ENCODE assay signal across 8 cellular contexts in the genomic region with DNA sequence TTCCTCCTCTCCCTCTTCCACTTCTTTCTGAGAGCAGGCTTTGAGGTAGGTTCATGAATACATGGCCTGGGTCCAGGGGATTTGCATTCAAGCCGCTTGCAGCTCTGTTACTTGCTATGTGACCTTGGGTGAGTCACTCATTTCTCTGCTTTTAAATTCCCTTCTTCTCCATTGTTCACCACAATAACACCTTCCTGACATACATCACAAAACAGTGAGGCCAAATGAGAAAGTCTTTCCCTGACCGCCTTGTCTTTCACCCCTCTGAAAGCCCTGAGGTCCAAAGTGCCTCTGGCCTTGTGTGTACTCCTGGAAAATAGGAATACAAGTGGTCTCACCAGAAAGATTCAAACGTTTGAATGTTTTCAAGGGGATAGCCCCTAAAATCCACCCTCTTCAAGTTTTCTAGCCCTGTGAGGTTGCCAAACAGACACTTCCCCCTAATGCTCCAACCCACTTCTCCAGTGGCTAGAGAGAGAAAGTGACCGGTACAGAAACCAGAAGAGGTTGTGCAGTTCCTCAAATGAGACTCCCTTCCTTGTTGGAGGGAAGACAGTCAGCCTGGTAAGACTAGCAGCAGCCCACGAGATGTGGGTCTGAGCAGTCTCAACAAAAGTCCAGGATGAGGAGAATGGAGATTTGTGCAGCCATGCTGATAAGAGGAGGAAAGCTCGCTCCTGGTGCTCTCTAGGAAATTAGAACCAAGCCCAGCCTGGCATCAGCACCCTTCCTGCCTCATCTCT.
A peak's percentile ranks its signal among the peaks of the same experiment; 100 is the strongest.
DNase-seq lines count a peak whose midpoint lies in the region; ATAC-seq, FAIRE-seq and TF ChIP-seq lines count a peak whose summit lies in the region.

No MANE protein-coding gene starts in this region.

- H3K9ac ChIP-seq in HUES6 (ENCODE audit: low read length) (peak overlapping the region; percentile 81), kidney (ENCODE audit: low read length in 2 of 2) (peak overlapping the region; percentile 54 to 56)

- H3K27me3 ChIP-seq in HUES6 (ENCODE audit: control insufficient read depth, insufficient read depth, low read length), result 0 out of 2 replicates have a peak, but pooled peaks cover 3% of the 10 kb centered on the region

- peak overlapping the region; percentile 26 for H3K27ac Mint-ChIP-seq in stimulated activated memory B cell treated with anti-CD40 and anti-IgM and Interleukin-4, amounts not matched to agents 10 μg/mL and 1 μg/mL and 100 μg/mL, for 72 hours
- no peak overlapping the region for H3K27ac Mint-ChIP-seq in activated T-helper 1 cell treated with anti-CD3 and anti-CD28 coated beads, Interleukin-12 subunit alpha, Interleukin-12 subunit beta, Interleukin-2, Interleukin-4 antibody, amounts not matched to agents 30 ng/mL and 10 ng/mL and 1 ng/mL, durations not matched to agents 14 hours and 24 hours and 36 hours

- H3K9me3 Mint-ChIP-seq in stimulated activated memory B cell treated with anti-CD40 and anti-IgM and Interleukin-4, amounts not matched to agents 10 μg/mL and 1 μg/mL and 100 μg/mL, for 72 hours, result no peaks in the 10 kb centered on the region
- H3K9me3 Mint-ChIP-seq in activated T-helper 1 cell treated with anti-CD3 and anti-CD28 coated beads, Interleukin-12 subunit alpha, Interleukin-12 subunit beta, Interleukin-2, Interleukin-4 antibody, amounts not matched to agents 30 ng/mL and 10 ng/mL and 1 ng/mL, durations not matched to agents 14 hours and 24 hours and 36 hours, result no peaks in the 10 kb centered on the region

- H3K27ac ChIP-seq in HUES6 (ENCODE audit: low read depth, low read length) (peak overlapping the region; percentile 92; the same call in 1 of the 2 replicates), angular gyrus (ENCODE audit: low read depth, low read length) (peak overlapping the region; percentile 94), kidney (ENCODE audit: low read depth in 2 of 2, low read length in 2 of 2) (peak overlapping the region; percentile 93 to 96)

- DNase-seq in A172 (ENCODE audit: low spot score) (peak; percentile 92), kidney (no peak), iPS-NIHi7 (ENCODE audit: extremely low spot score) (no peak)
- DNase-seq in activated T-helper 1 cell treated with anti-CD3 and anti-CD28 coated beads, Interleukin-12 subunit alpha, Interleukin-12 subunit beta, Interleukin-2, Interleukin-4 antibody, amounts not matched to agents 30 ng/mL and 10 ng/mL and 1 ng/mL, durations not matched to agents 14 hours and 24 hours and 36 hours (ENCODE audit: low spot score), result no peak
- DNase-seq in activated CD4-positive, alpha-beta T cell treated with anti-CD3 and anti-CD28 coated beads for 4 hours, result no peak

- peaks cover 28% of the 10 kb centered on the region for H3K4me1 Mint-ChIP-seq in stimulated activated memory B cell treated with anti-CD40 and anti-IgM and Interleukin-4, amounts not matched to agents 10 μg/mL and 1 μg/mL and 100 μg/mL, for 72 hours
- peaks cover 33% of the 10 kb centered on the region for H3K4me1 Mint-ChIP-seq in activated T-helper 1 cell treated with anti-CD3 and anti-CD28 coated beads, Interleukin-12 subunit alpha, Interleukin-12 subunit beta, Interleukin-2, Interleukin-4 antibody, amounts not matched to agents 30 ng/mL and 10 ng/mL and 1 ng/mL, durations not matched to agents 14 hours and 24 hours and 36 hours (ENCODE audit: low read depth)

- no peaks in the 10 kb centered on the region for H3K36me3 ChIP-seq in HUES6 (ENCODE audit: control insufficient read depth, insufficient read depth, low read length)
- no peaks in the 10 kb centered on the region for H3K36me3 ChIP-seq in kidney (ENCODE audit: control insufficient read depth in 1 of 2, insufficient read depth in 2 of 2, low read length in 2 of 2)

- peak overlapping the region; percentile 41 for H3K4me3 Mint-ChIP-seq in stimulated activated memory B cell treated with anti-CD40 and anti-IgM and Interleukin-4, amounts not matched to agents 10 μg/mL and 1 μg/mL and 100 μg/mL, for 72 hours
- no peak overlapping the region for H3K4me3 Mint-ChIP-seq in activated T-helper 1 cell treated with anti-CD3 and anti-CD28 coated beads, Interleukin-12 subunit alpha, Interleukin-12 subunit beta, Interleukin-2, Interleukin-4 antibody, amounts not matched to agents 30 ng/mL and 10 ng/mL and 1 ng/mL, durations not matched to agents 14 hours and 24 hours and 36 hours

- ATAC-seq in stimulated activated memory B cell treated with anti-CD40 and anti-IgM and Interleukin-4, amounts not matched to agents 10 μg/mL and 1 μg/mL and 100 μg/mL, for 72 hours, result peak; percentile 83

- H3K4me1 ChIP-seq in HUES6 (ENCODE audit: control insufficient read depth, insufficient read depth, low read length), result peaks cover 21% of the 10 kb centered on the region
- H3K4me1 ChIP-seq in kidney (ENCODE audit: control insufficient read depth in 1 of 2, insufficient read depth in 1 of 2, low read depth in 1 of 2, low read length in 2 of 2), result peaks cover 22 to 25% of the 10 kb centered on the region in 2 donors

- intact Hi-C loops in kidney (cut with DNase I), result no loop called here
- intact Hi-C loops in activated T-helper 1 cell treated with anti-CD3 and anti-CD28 coated beads, Interleukin-12 subunit alpha, Interleukin-12 subunit beta, Interleukin-2, Interleukin-4 antibody, amounts not matched to agents 30 ng/mL and 10 ng/mL and 1 ng/mL, durations not matched to agents 14 hours and 24 hours and 36 hours (cut with micrococcal nuclease), result loop anchor here (1.0 kb wide), 1 partner anchor 196 kb away; no protein-coding TSS in a partner anchor

- no peaks in the 10 kb centered on the region for H3K36me3 Mint-ChIP-seq in stimulated activated memory B cell treated with anti-CD40 and anti-IgM and Interleukin-4, amounts not matched to agents 10 μg/mL and 1 μg/mL and 100 μg/mL, for 72 hours
- H3K36me3 Mint-ChIP-seq in activated T-helper 1 cell treated with anti-CD3 and anti-CD28 coated beads, Interleukin-12 subunit alpha, Interleukin-12 subunit beta, Interleukin-2, Interleukin-4 antibody, amounts not matched to agents 30 ng/mL and 10 ng/mL and 1 ng/mL, durations not matched to agents 14 hours and 24 hours and 36 hours (ENCODE audit: low read depth), result no peaks in the 10 kb centered on the region

- H3K9me3 ChIP-seq in HUES6 (ENCODE audit: control insufficient read depth, insufficient read depth, low read depth, low read length) (no peaks in the 10 kb centered on the region), kidney (ENCODE audit: control insufficient read depth in 1 of 2, low read length in 2 of 2) (no peaks in the 10 kb centered on the region)

- peak overlapping the region; percentile 83 for H3K4me3 ChIP-seq in HUES6 (ENCODE audit: low read depth, low read length)
- H3K4me3 ChIP-seq in kidney (ENCODE audit: low read length in 2 of 2), result peak overlapping the region; percentile 45 to 71

- no peak for TF ChIP-seq CTCF in kidney (IDR thresholded peaks at IDR 0.05; ENCODE audit: borderline replicate concordance, extremely low read depth, insufficient read depth)

- H3K27me3 Mint-ChIP-seq in stimulated activated memory B cell treated with anti-CD40 and anti-IgM and Interleukin-4, amounts not matched to agents 10 μg/mL and 1 μg/mL and 100 μg/mL, for 72 hours, result peaks cover 11% of the 10 kb centered on the region
- H3K27me3 Mint-ChIP-seq in activated T-helper 1 cell treated with anti-CD3 and anti-CD28 coated beads, Interleukin-12 subunit alpha, Interleukin-12 subunit beta, Interleukin-2, Interleukin-4 antibody, amounts not matched to agents 30 ng/mL and 10 ng/mL and 1 ng/mL, durations not matched to agents 14 hours and 24 hours and 36 hours (ENCODE audit: insufficient read depth), result peaks cover 4% of the 10 kb centered on the region

- FAIRE-seq in kidney (lab: Jason Lieb, UNC), result no peak
